8 cellular contexts compared by ENCODE assay signal in genomic region chr4:100095729-100096595, GRCh38.
A peak's percentile ranks its signal among the peaks of the same experiment; 100 is the strongest.
DNase-seq lines count a peak whose midpoint lies in the region; ATAC-seq and TF ChIP-seq lines count a peak whose summit lies in the region.

No MANE protein-coding gene starts in this region.

- intact Hi-C loops in esophagus muscularis mucosa (cut with DNase I), result loop anchor here (10.0 kb wide), 1 partner anchor 1639 kb away; no protein-coding TSS in a partner anchor

- H3K9me3 ChIP-seq in esophagus muscularis mucosa, result no peaks in the 10 kb centered on the region
- H3K9me3 ChIP-seq in thoracic aorta, result no peaks in the 10 kb centered on the region

- H3K4me3 Mint-ChIP-seq in neural crest cell, result peak overlapping the region; percentile 56

- no peak for TF ChIP-seq POLR2A in esophagus muscularis mucosa (IDR thresholded peaks at IDR 0.05; ENCODE audit: low read depth)

- peak; percentile 78 for ATAC-seq in GM19397 (IDR thresholded peaks at IDR 0.05; ENCODE audit: unreplicated experiment)
- ATAC-seq in HG03457 (IDR thresholded peaks at IDR 0.05; ENCODE audit: unreplicated experiment), result peak; percentile 77
- no peak for ATAC-seq in thoracic aorta (ENCODE audit: insufficient number of reproducible peaks, low FRiP score, low read depth)

- no peaks in the 10 kb centered on the region for H3K27me3 Mint-ChIP-seq in neural crest cell (ENCODE audit: low read depth)

- H3K4me1 Mint-ChIP-seq in neural crest cell, result peaks cover 23% of the 10 kb centered on the region

- TF ChIP-seq EP300 in esophagus muscularis mucosa (IDR thresholded peaks at IDR 0.05), result no peak

- no peak overlapping the region for H3K27ac ChIP-seq in esophagus muscularis mucosa (replicated peaks in 1 of 4)
- H3K27ac ChIP-seq in thoracic aorta, result peak overlapping the region in 1 of 2 donors; percentile 4

- WGBS in esophagus muscularis mucosa, result 16% methylated on average over 7 of the region's 7 CpGs

- peak; percentile 59 for DNase-seq in COR-L47 (lab: John Stamatoyannopoulos, UW)
- peak; percentile 42 for DNase-seq in NOMO-1 treated with dmso at 0.1 percent for 144 hours (lab: John Stamatoyannopoulos, UW; ENCODE audit: unreplicated experiment)
- peak; percentile 39 for DNase-seq in activated T-cell treated with anti-CD3 and anti-CD28 coated beads for 1 hour (ENCODE audit: low read depth)
- DNase-seq in esophagus muscularis mucosa (ENCODE audit: extremely low spot score), result no peak
- peak; percentile 27 for DNase-seq in neural crest cell (ENCODE audit: low read depth, low spot score)
- DNase-seq in thoracic aorta (ENCODE audit: low spot score), result peak; percentile 5

- H3K27me3 ChIP-seq in esophagus muscularis mucosa (no peaks in the 10 kb centered on the region), thoracic aorta (replicated peaks; ENCODE audit: insufficient read depth) (no peaks in the 10 kb centered on the region)

- H3K9me3 Mint-ChIP-seq in neural crest cell, result no peaks in the 10 kb centered on the region

- no peaks in the 10 kb centered on the region for H3K36me3 Mint-ChIP-seq in neural crest cell (ENCODE audit: low read depth)

- TF ChIP-seq CTCF in esophagus muscularis mucosa (IDR thresholded peaks at IDR 0.05) (peak; percentile 55 to 73 (median 61)), neural crest cell (conservative IDR thresholded peaks at IDR 0.05) (peak; percentile 74), thoracic aorta (IDR thresholded peaks at IDR 0.05) (peak; percentile 51)

- H3K4me3 ChIP-seq in esophagus muscularis mucosa (no peak overlapping the region), thoracic aorta (no peak overlapping the region)

- H3K27ac Mint-ChIP-seq in neural crest cell (ENCODE audit: unreplicated experiment), result no peak overlapping the region

- H3K4me1 ChIP-seq in esophagus muscularis mucosa (peaks cover 12 to 19% (median 13%) of the 10 kb centered on the region in 4 donors), thoracic aorta (ENCODE audit: control insufficient read depth in 1 of 2, low read depth in 2 of 2) (peaks cover 3 to 23% of the 10 kb centered on the region in 2 donors)

- H3K36me3 ChIP-seq in esophagus muscularis mucosa (no peaks in the 10 kb centered on the region), thoracic aorta (no peaks in the 10 kb centered on the region)
